Comparison of ENCODE assay signal across 1 cellular context in genomic region chr6:27250277-27250954, GRCh38.
TF ChIP-seq lines count a peak whose summit lies in the region.

No MANE protein-coding gene starts in this region.

TF ChIP-seq in HCT116, 20 proteins besides CTCF, POLR2A, EP300 and RAD21 (continued from another document):
- TF ChIP-seq MAX (IDR thresholded peaks at IDR 0.05) (no peak), SIN3A (IDR thresholded peaks at IDR 0.05; ENCODE audit: low read depth) (no peak), CEBPB (IDR thresholded peaks at IDR 0.05; ENCODE audit: low read depth) (no peak), SP1 (IDR thresholded peaks at IDR 0.05; ENCODE audit: low read depth) (no peak), CBX3 (IDR thresholded peaks at IDR 0.05; ENCODE audit: low read depth) (no peak), EZH2 (IDR thresholded peaks at IDR 0.05) (no peak), SRF (IDR thresholded peaks at IDR 0.05; ENCODE audit: low read depth) (no peak), POLR2AphosphoS5 (IDR thresholded peaks at IDR 0.05; ENCODE audit: low read depth, low read length) (no peak), REST (IDR thresholded peaks at IDR 0.05; ENCODE audit: low read depth) (no peak), EZH2phosphoT487 (IDR thresholded peaks at IDR 0.05; ENCODE audit: borderline replicate concordance) (no peak), ZNF274 (IDR thresholded peaks at IDR 0.05; ENCODE audit: low read depth, low read length) (no peak), ELF1 (IDR thresholded peaks at IDR 0.05; ENCODE audit: borderline replicate concordance, low read depth) (no peak), EGR1 (IDR thresholded peaks at IDR 0.05; ENCODE audit: low read depth) (no peak), ZFX (IDR thresholded peaks at IDR 0.05) (no peak)
